In genomic region chr12:92233346-92234015, GRCh38 we compare ENCODE assay signal across 14 cellular contexts.
"Had no signal": no experiment of that assay in that cellular context is flagged by ENCODE, and none has a peak within 500 bp of the region (broad histone marks: within the 10 kb centered on the region; RNA-seq: fewer than 3 reads in every experiment).

No MANE protein-coding gene starts in this region.

- H3K27ac ChIP-seq: esophagus muscularis mucosa had no signal

- H3K36me3 ChIP-seq: esophagus muscularis mucosa had no signal

- H3K9me3 ChIP-seq: esophagus muscularis mucosa had no signal

- H3K4me3 Mint-ChIP-seq: activated CD4-positive, alpha-beta T cell treated with anti-CD3 and anti-CD28 coated beads, Interleukin-2, amount 10 ng/mL, durations not matched to agents 7 days and 5 days; activated naive CD4-positive, alpha-beta T cell treated with anti-CD3 and anti-CD28 coated beads, Interleukin-2, amount 50 U/mL, for 24 hours; naive B cell; stimulated activated naive B cell treated with anti-CD40 and anti-IgM and Interleukin-4, amounts not matched to agents 10 μg/mL and 1 μg/mL and 100 μg/mL, for 72 hours had no signal

- H3K4me3 ChIP-seq: esophagus muscularis mucosa, lung had no signal

- H3K27ac Mint-ChIP-seq: activated CD4-positive, alpha-beta T cell treated with anti-CD3 and anti-CD28 coated beads, Interleukin-2, amount 10 ng/mL, durations not matched to agents 7 days and 5 days; activated naive CD4-positive, alpha-beta T cell treated with anti-CD3 and anti-CD28 coated beads, Interleukin-2, amount 50 U/mL, for 24 hours; activated T-helper 2 cell treated with anti-CD3 and anti-CD28 coated beads, Interferon-gamma antibody, Interleukin-2, Interleukin-4, amounts not matched to agents 10 μg/mL and 5 μg/mL and 100 μg/mL, durations not matched to agents 14 hours and 24 hours and 36 hours; naive B cell; progenitor cell of endocrine pancreas; stimulated activated naive B cell treated with anti-CD40 and anti-IgM and Interleukin-4, amounts not matched to agents 10 μg/mL and 1 μg/mL and 100 μg/mL, for 72 hours had no signal

- H3K9me3 Mint-ChIP-seq: activated CD4-positive, alpha-beta T cell treated with anti-CD3 and anti-CD28 coated beads, Interleukin-2, amount 10 ng/mL, durations not matched to agents 7 days and 5 days; activated naive CD4-positive, alpha-beta T cell treated with anti-CD3 and anti-CD28 coated beads, Interleukin-2, amount 50 U/mL, for 24 hours; activated T-helper 2 cell treated with anti-CD3 and anti-CD28 coated beads, Interferon-gamma antibody, Interleukin-2, Interleukin-4, amounts not matched to agents 10 μg/mL and 5 μg/mL and 100 μg/mL, durations not matched to agents 14 hours and 24 hours and 36 hours; stimulated activated naive B cell treated with anti-CD40 and anti-IgM and Interleukin-4, amounts not matched to agents 10 μg/mL and 1 μg/mL and 100 μg/mL, for 72 hours; T-cell had no signal

- DNase-seq: activated CD4-positive, alpha-beta T cell treated with anti-CD3 and anti-CD28 coated beads, Interleukin-2, amount 10 ng/mL, durations not matched to agents 7 days and 5 days; hypothalamus; naive B cell; nucleus accumbens; right cardiac atrium; stimulated activated naive B cell treated with anti-CD40 and anti-IgM and Interleukin-4, amounts not matched to agents 10 μg/mL and 1 μg/mL and 100 μg/mL, for 72 hours; T-cell; T1000 had no signal

- H3K27me3 Mint-ChIP-seq: activated CD4-positive, alpha-beta T cell treated with anti-CD3 and anti-CD28 coated beads, Interleukin-2, amount 10 ng/mL, durations not matched to agents 7 days and 5 days; activated naive CD4-positive, alpha-beta T cell treated with anti-CD3 and anti-CD28 coated beads, Interleukin-2, amount 50 U/mL, for 24 hours; naive B cell; progenitor cell of endocrine pancreas; stimulated activated naive B cell treated with anti-CD40 and anti-IgM and Interleukin-4, amounts not matched to agents 10 μg/mL and 1 μg/mL and 100 μg/mL, for 72 hours; T-cell had no signal

- H3K27me3 ChIP-seq: esophagus muscularis mucosa had no signal

- FAIRE-seq: endometrium had no signal

- H3K36me3 Mint-ChIP-seq: activated naive CD4-positive, alpha-beta T cell treated with anti-CD3 and anti-CD28 coated beads, Interleukin-2, amount 50 U/mL, for 24 hours; naive B cell; stimulated activated naive B cell treated with anti-CD40 and anti-IgM and Interleukin-4, amounts not matched to agents 10 μg/mL and 1 μg/mL and 100 μg/mL, for 72 hours; T-cell had no signal

- ATAC-seq: right cardiac atrium; stimulated activated naive B cell treated with anti-CD40 and anti-IgM and Interleukin-4, amounts not matched to agents 10 μg/mL and 1 μg/mL and 100 μg/mL, for 72 hours; T-cell had no signal
